In the genomic region with DNA sequence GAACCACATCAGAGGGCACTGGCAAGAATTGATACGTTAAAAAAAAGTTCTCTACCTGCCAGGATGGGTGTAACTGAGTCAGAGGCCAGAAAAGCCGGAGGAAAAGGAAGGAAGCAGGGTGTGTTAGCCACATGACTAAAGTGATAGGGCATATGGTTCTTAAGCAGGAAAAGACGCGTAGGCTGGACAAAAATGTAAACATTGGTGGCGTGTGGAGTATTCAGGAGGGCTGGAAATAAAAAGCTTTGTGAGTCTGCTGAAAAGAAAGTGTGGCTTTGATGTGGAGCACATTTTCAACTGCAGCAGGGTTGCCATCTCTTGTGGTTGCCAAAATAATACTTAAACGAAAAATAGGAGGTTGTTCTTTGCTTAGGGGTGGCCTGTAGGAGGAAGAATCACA, we compare ENCODE assay signal across 8 cellular contexts.
DNase-seq lines count a peak whose midpoint lies in the region; ATAC-seq and TF ChIP-seq lines count a peak whose summit lies in the region.

No MANE protein-coding gene starts in this region.

- no peaks in the 10 kb centered on the region for H4K20me1 ChIP-seq in GM23248 (ENCODE audit: insufficient read depth)
- no peaks in the 10 kb centered on the region for H4K20me1 ChIP-seq in OCI-LY7 (ENCODE audit: insufficient read depth, low read length)

- H3K36me3 ChIP-seq in GM23248 (ENCODE audit: low read depth), result no peaks in the 10 kb centered on the region
- no peaks in the 10 kb centered on the region for H3K36me3 ChIP-seq in OCI-LY7 (ENCODE audit: insufficient read depth, low read length)
- H3K36me3 ChIP-seq in aorta (ENCODE audit: control insufficient read depth in 1 of 2, insufficient read depth in 2 of 2, low read length in 1 of 2), result no peaks in the 10 kb centered on the region
- no peaks in the 10 kb centered on the region for H3K36me3 ChIP-seq in testis (ENCODE audit: low read depth, missing control alignments)
- H3K36me3 ChIP-seq in esophagus squamous epithelium, result no peaks in the 10 kb centered on the region

- POLR2A ChIA-PET in OCI-LY7 (lab: Charles Lee), result no interaction called here

- TF ChIP-seq CTCF in OCI-LY7 (conservative IDR thresholded peaks at IDR 0.05; ENCODE audit: low read length) (no peak), testis (IDR thresholded peaks at IDR 0.05) (no peak), esophagus squamous epithelium (IDR thresholded peaks at IDR 0.05) (no peak)

- H3K9me2 ChIP-seq in GM23248 (ENCODE audit: insufficient read depth) (no peaks in the 10 kb centered on the region), OCI-LY7 (ENCODE audit: insufficient read depth, low read length) (no peaks in the 10 kb centered on the region)

- peaks cover 5% of the 10 kb centered on the region for H3K9me3 Mint-ChIP-seq in activated T-cell treated with anti-CD3 and anti-CD28 coated beads, Interleukin-2, amount 50 U/mL, for 24 hours

- TF ChIP-seq POLR2A in testis (IDR thresholded peaks at IDR 0.05), result no peak
- no peak for TF ChIP-seq POLR2A in esophagus squamous epithelium (IDR thresholded peaks at IDR 0.05)

- intact Hi-C loops in OCI-LY7 (cut with micrococcal nuclease; ENCODE audit: unreplicated experiment) (no loop called here), aorta (cut with DNase I) (no loop called here), testis (cut with DNase I; ENCODE audit: low total_unique reads) (no loop called here), esophagus squamous epithelium (cut with DNase I) (no loop called here)

- H3K4me1 ChIP-seq in GM23248 (ENCODE audit: insufficient read depth) (peaks cover 7% of the 10 kb centered on the region; the same call in 1 of the 2 replicates), OCI-LY7 (ENCODE audit: insufficient read depth, low read length, poor library complexity, severe bottlenecking) (no peaks in the 10 kb centered on the region), aorta (ENCODE audit: control insufficient read depth in 1 of 2, insufficient read depth in 2 of 2, low read length in 2 of 2) (no peaks in the 10 kb centered on the region), testis (no peaks in the 10 kb centered on the region), esophagus squamous epithelium (peaks cover 0 to 8% (median 0%) of the 10 kb centered on the region in 3 donors)

- in situ Hi-C loops in GM23248 (cut with MboI), result no loop called here

- peak overlapping the region; percentile 79 for H3K27ac Mint-ChIP-seq in activated T-cell treated with anti-CD3 and anti-CD28 coated beads, Interleukin-2, amount 50 U/mL, for 24 hours

- H3K4me3 Mint-ChIP-seq in activated T-cell treated with anti-CD3 and anti-CD28 coated beads, Interleukin-2, amount 50 U/mL, for 24 hours, result peak overlapping the region; percentile 32

- DNase-seq in AG08396 (ENCODE audit: low spot score) (peak; percentile 51), GM23248 (peak; percentile 59), fibroblast of the conjunctiva (ENCODE audit: low read depth) (peak; percentile 3), OCI-LY7 (ENCODE audit: low spot score) (no peak), aorta (no peak), testis (no peak), esophagus squamous epithelium (lab: John Stamatoyannopoulos, UW) (no peak)
- DNase-seq in activated T-cell treated with anti-CD3 and anti-CD28 coated beads, Interleukin-2, amount 50 U/mL, for 24 hours, result no peak

- no peak for ATAC-seq in aorta (ENCODE audit: low FRiP score)

- peaks cover 45% of the 10 kb centered on the region for H3K4me1 Mint-ChIP-seq in activated T-cell treated with anti-CD3 and anti-CD28 coated beads, Interleukin-2, amount 50 U/mL, for 24 hours (ENCODE audit: low read depth)

- WGBS in GM23248 (ENCODE audit: low coverage in 1 of 2, low lambda C conversion rate in 2 of 2, missing lambda C conversion rate in 2 of 2), 2 experiments, result 9 to 18% methylated on average over 6 of the region's 6 CpGs
- 23% methylated on average over 6 of the region's 6 CpGs for WGBS in aorta, 2 donors
- WGBS in testis, 2 donors, result 65 to 75% methylated on average over 6 of the region's 6 CpGs
- 7 to 9% methylated on average over 6 of the region's 6 CpGs for WGBS in esophagus squamous epithelium, 2 donors

- H3K27me3 Mint-ChIP-seq in activated T-cell treated with anti-CD3 and anti-CD28 coated beads, Interleukin-2, amount 50 U/mL, for 24 hours, result no peaks in the 10 kb centered on the region

- H3K27ac ChIP-seq in GM23248 (no peak overlapping the region), OCI-LY7 (ENCODE audit: low read depth, low read length, poor library complexity, severe bottlenecking) (no peak overlapping the region), aorta (ENCODE audit: low read depth in 1 of 2, low read length in 2 of 2) (no peak overlapping the region), testis (no peak overlapping the region), esophagus squamous epithelium (peak overlapping the region in 1 of 4 donors; percentile 5)

- CTCF ChIA-PET in OCI-LY7 (lab: Charles Lee; ENCODE audit: unreplicated experiment), result no interaction called here

- no TSS peak for BruUV-seq in OCI-LY7 (replicated peaks; lab: Mats Ljungman, UMichigan)

- no peak overlapping the region for H3K4me3 ChIP-seq in GM23248
- H3K4me3 ChIP-seq in OCI-LY7 (ENCODE audit: low read depth, low read length, poor library complexity, severe bottlenecking), result no peak overlapping the region
- H3K4me3 ChIP-seq in aorta (ENCODE audit: low read length in 2 of 2), result no peak overlapping the region
- no peak overlapping the region for H3K4me3 ChIP-seq in testis
- H3K4me3 ChIP-seq in esophagus squamous epithelium, result no peak overlapping the region

- H3K36me3 Mint-ChIP-seq in activated T-cell treated with anti-CD3 and anti-CD28 coated beads, Interleukin-2, amount 50 U/mL, for 24 hours (ENCODE audit: low read depth), result no peaks in the 10 kb centered on the region

- H3F3A ChIP-seq in GM23248 (ENCODE audit: insufficient read depth), result no peaks in the 10 kb centered on the region

- H3K9ac ChIP-seq in GM23248, result no peak overlapping the region

- H3K4me2 ChIP-seq in GM23248 (ENCODE audit: unreplicated experiment), result no peak overlapping the region
- no peak overlapping the region for H3K4me2 ChIP-seq in OCI-LY7 (ENCODE audit: low read length)

- H2AFZ ChIP-seq in GM23248, result no peak overlapping the region
- no peak overlapping the region for H2AFZ ChIP-seq in OCI-LY7 (ENCODE audit: low read length)

- no peaks in the 10 kb centered on the region for H3K9me3 ChIP-seq in GM23248 (ENCODE audit: low read depth)
- H3K9me3 ChIP-seq in OCI-LY7 (ENCODE audit: low read length), result no peaks in the 10 kb centered on the region
- H3K9me3 ChIP-seq in aorta (ENCODE audit: control insufficient read depth, low read length), result no peaks in the 10 kb centered on the region
- no peaks in the 10 kb centered on the region for H3K9me3 ChIP-seq in testis
- no peaks in the 10 kb centered on the region for H3K9me3 ChIP-seq in esophagus squamous epithelium

- H3K79me2 ChIP-seq in GM23248 (ENCODE audit: insufficient read depth) (no peaks in the 10 kb centered on the region), OCI-LY7 (ENCODE audit: insufficient read depth, low read depth, low read length) (no peaks in the 10 kb centered on the region)

- 0 out of 2 replicates have a peak, but pooled peaks cover 12% of the 10 kb centered on the region for H3K27me3 ChIP-seq in GM23248 (replicated peaks; ENCODE audit: insufficient read depth)
- H3K27me3 ChIP-seq in aorta (ENCODE audit: control insufficient read depth in 1 of 2, insufficient read depth in 2 of 2, low read length in 1 of 2), result no peaks in the 10 kb centered on the region
- no peaks in the 10 kb centered on the region for H3K27me3 ChIP-seq in testis
- H3K27me3 ChIP-seq in esophagus squamous epithelium, result no peaks in the 10 kb centered on the region

Comparison
In these comparisons a context has a peak if more than half of its experiments do, and no peak if none do; other contexts are left out.
1. DNase-seq: peak in AG08396 (single experiment), GM23248 (single experiment) and fibroblast of the conjunctiva (single experiment); none in activated T-cell treated with anti-CD3 and anti-CD28 coated beads, Interleukin-2, amount 50 U/mL, for 24 hours (single experiment), OCI-LY7 (single experiment), aorta (0 of 2), testis (single experiment) and esophagus squamous epithelium (single experiment).